ENCODE assay signal across 28 cellular contexts in genomic region chr1:110361856-110362255, GRCh38.
"Had no signal": no experiment of that assay in that cellular context is flagged by ENCODE, and none has a peak within 500 bp of the region (broad histone marks: within the 10 kb centered on the region; RNA-seq: fewer than 3 reads in every experiment).

No MANE protein-coding gene starts in this region.

- H3K27me3 ChIP-seq: adrenal gland, body of pancreas, brain microvascular endothelial cell, breast epithelium had no signal

- H3K4me3 ChIP-seq: adrenal gland, body of pancreas, breast epithelium had no signal

- H3K36me3 ChIP-seq: breast epithelium had no signal

- H3K4me1 ChIP-seq: adrenal gland, breast epithelium had no signal

- DNase-seq: activated B cell treated with CpG ODN at 0.5 μM for 24 hours; activated CD4-positive, alpha-beta memory T cell treated with anti-CD3 and anti-CD28 coated beads for 36 hours; activated CD4-positive, alpha-beta T cell treated with anti-CD3 and anti-CD28 coated beads for 4 hours; activated CD4-positive, alpha-beta T cell treated with anti-CD3 and anti-CD28 coated beads, Interleukin-2, amount 10 ng/mL, durations not matched to agents 24 days and 14 days; activated CD4-positive, alpha-beta T cell treated with anti-CD3 and anti-CD28 coated beads, Interleukin-2, amount 50 U/mL, for 1 hour; activated CD4-positive, alpha-beta T cell treated with anti-CD3 and anti-CD28 coated beads, Interleukin-2, amount 50 U/mL, for 4 hours; activated CD4-positive, CD25-positive, alpha-beta regulatory T cell treated with anti-CD3 and anti-CD28 coated beads, Interleukin-2, amount 50 U/mL, for 72 hours; activated CD8-positive, alpha-beta memory T cell treated with anti-CD3 and anti-CD28 coated beads, Interleukin-2, amount 50 U/mL, for 4 hours; activated CD8-positive, alpha-beta T cell treated with anti-CD3 and anti-CD28 coated beads for 36 hours; activated effector memory CD4-positive, alpha-beta T cell treated with Interleukin-2 at 50 U/mL for 16 hours; activated gamma-delta T cell; activated naive CD4-positive, alpha-beta T cell treated with anti-CD3 and anti-CD28 coated beads, Interleukin-2, amount 10 ng/mL, durations not matched to agents 7 days and 5 days; activated naive CD4-positive, alpha-beta T cell treated with Interleukin-2 at 50 U/mL for 16 hours; activated T-cell treated with anti-CD3 and anti-CD28 coated beads, Interleukin-2, amount 50 U/mL, for 24 hours; activated T-cell treated with anti-CD3 and anti-CD28 coated beads, Interleukin-2, amount 50 U/mL, for 48 hours; adrenal gland; amniotic stem cell; aorta; body of pancreas; brain microvascular endothelial cell; central memory CD4-positive, alpha-beta T cell; T-helper 1 cell; T-helper 2 cell; T-helper 9 cell had no signal

- H3K27ac ChIP-seq: adrenal gland, body of pancreas, brain microvascular endothelial cell, breast epithelium, VCaP had no signal

- FAIRE-seq: astrocyte, TTC549 had no signal
